Comparison of ENCODE assay signal across 8 cellular contexts in genomic region chr3:197354195-197355059, GRCh38. TPM values are rescaled to one million over a fixed set of nuclear protein-coding genes. Genes with fewer than 3 reads are reported as not detected.
DNase-seq lines count a peak whose midpoint lies in the region; ATAC-seq and TF ChIP-seq lines count a peak whose summit lies in the region.

No MANE protein-coding gene starts in this region.

- no peaks in the 10 kb centered on the region for H3K36me3 ChIP-seq in left ventricle myocardium inferior

- intact Hi-C loops in left ventricle myocardium inferior (cut with micrococcal nuclease): no loop called here

- TF ChIP-seq CTCF in GM12865 (IDR thresholded peaks at IDR 0.05; ENCODE audit: insufficient read depth, low read depth, low read length, missing control alignments) (no peak), VCaP (conservative IDR thresholded peaks at IDR 0.05) (no peak), left ventricle myocardium inferior (IDR thresholded peaks at IDR 0.05; ENCODE audit: borderline replicate concordance) (no peak)

- no peak overlapping the region for H3K27ac Mint-ChIP-seq in stimulated activated memory B cell treated with anti-CD40 and anti-IgM and Interleukin-4, amounts not matched to agents 10 μg/mL and 1 μg/mL and 100 μg/mL, for 72 hours

- H3K27me3 Mint-ChIP-seq in stimulated activated memory B cell treated with anti-CD40 and anti-IgM and Interleukin-4, amounts not matched to agents 10 μg/mL and 1 μg/mL and 100 μg/mL, for 72 hours: peaks cover 31% of the 10 kb centered on the region

- peaks cover 53% of the 10 kb centered on the region for H3K4me1 ChIP-seq in left ventricle myocardium inferior

- no peak overlapping the region for H3K4me3 Mint-ChIP-seq in stimulated activated memory B cell treated with anti-CD40 and anti-IgM and Interleukin-4, amounts not matched to agents 10 μg/mL and 1 μg/mL and 100 μg/mL, for 72 hours

- H3K4me1 Mint-ChIP-seq in stimulated activated memory B cell treated with anti-CD40 and anti-IgM and Interleukin-4, amounts not matched to agents 10 μg/mL and 1 μg/mL and 100 μg/mL, for 72 hours: peaks cover 7% of the 10 kb centered on the region

- H3K4me3 ChIP-seq in GM12865 (ENCODE audit: low read depth, low read length) (no peak overlapping the region), left ventricle myocardium inferior (peak overlapping the region; percentile 25), skeletal muscle cell (ENCODE audit: low read depth, low read length) (peak overlapping the region; percentile 18)

- H3K9me3 ChIP-seq in left ventricle myocardium inferior (replicated peaks): peaks cover 7% of the 10 kb centered on the region

- no peaks in the 10 kb centered on the region for H3K27me3 ChIP-seq in left ventricle myocardium inferior (ENCODE audit: low read depth)

- DNase-seq in GM12865 (ENCODE audit: low read depth) (peak; percentile 81), left ventricle myocardium inferior (peak; percentile 61), skeletal muscle cell (ENCODE audit: low read depth) (no peak), 8988T (no peak)

- ATAC-seq in HG03095 (IDR thresholded peaks at IDR 0.05; ENCODE audit: unreplicated experiment): no peak
- ATAC-seq in GM21447 (IDR thresholded peaks at IDR 0.05; ENCODE audit: unreplicated experiment): no peak
- no peak for ATAC-seq in stimulated activated memory B cell treated with anti-CD40 and anti-IgM and Interleukin-4, amounts not matched to agents 10 μg/mL and 1 μg/mL and 100 μg/mL, for 72 hours

- H3K27ac ChIP-seq in VCaP (peak overlapping the region; percentile 15; the same call in 1 of the 2 replicates), left ventricle myocardium inferior (replicated peaks) (peak overlapping the region; percentile 61)

- H3K36me3 Mint-ChIP-seq in stimulated activated memory B cell treated with anti-CD40 and anti-IgM and Interleukin-4, amounts not matched to agents 10 μg/mL and 1 μg/mL and 100 μg/mL, for 72 hours: peaks cover 2% of the 10 kb centered on the region

- peaks cover 2% of the 10 kb centered on the region for H3K9me3 Mint-ChIP-seq in stimulated activated memory B cell treated with anti-CD40 and anti-IgM and Interleukin-4, amounts not matched to agents 10 μg/mL and 1 μg/mL and 100 μg/mL, for 72 hours

RNA-seq across cellular contexts. Expression of gene DLG1, which starts 56.0 kb away (rescaled TPM):
- 60.1 TPM for total RNA-seq in left ventricle myocardium inferior

Comparison
In these comparisons a context has a peak if more than half of its experiments do, and no peak if none do; other contexts are left out.
1. DNase-seq: peak in GM12865 (single experiment) and left ventricle myocardium inferior (single experiment); none in skeletal muscle cell (single experiment) and 8988T (single experiment).